Comparison of ENCODE assay signal across 1 cellular context in genomic region chr2:50143822-50144575, GRCh38.
TF ChIP-seq lines count a peak whose summit lies in the region.

No MANE protein-coding gene starts in this region.

TF ChIP-seq in HepG2, 621 proteins besides CTCF, POLR2A, EP300 and RAD21 (continued from another document):
- TF ChIP-seq ARID5B (CRISPR knock-in tag; IDR thresholded peaks at IDR 0.05), result 0 out of 2 replicates have a peak, but pooled peaks have one; percentile 31
- no peak for TF ChIP-seq SKI (IDR thresholded peaks at IDR 0.05; ENCODE audit: partially characterized antibody)
- 0 out of 4 replicates have a peak, but pooled peaks of 1 of the 2 experiments have one; percentile 49 for TF ChIP-seq HMGXB4 (CRISPR knock-in tag; IDR thresholded peaks at IDR 0.05; ENCODE audit: borderline replicate concordance in 1 of 2, low read depth in 1 of 2)
- TF ChIP-seq ZNF850 (CRISPR knock-in tag; conservative IDR thresholded peaks at IDR 0.05), result 0 out of 2 replicates have a peak, but pooled peaks have one; percentile 28
- TF ChIP-seq IRF2 (CRISPR knock-in tag; IDR thresholded peaks at IDR 0.05), result 0 out of 2 replicates have a peak, but pooled peaks have one; percentile 45
- 0 out of 2 replicates have a peak, but pooled peaks have one; percentile 33 for TF ChIP-seq PATZ1 (CRISPR knock-in tag; IDR thresholded peaks at IDR 0.05)
- TF ChIP-seq ZNF670 (CRISPR knock-in tag; IDR thresholded peaks at IDR 0.05; ENCODE audit: borderline replicate concordance), result 0 out of 2 replicates have a peak, but pooled peaks have one; percentile 23
- TF ChIP-seq PTBP1 (IDR thresholded peaks at IDR 0.05; ENCODE audit: low read depth, low read length, poor library complexity, severe bottlenecking), result no peak
TF ChIP-seq in HepG2: peak in this region for 12.
